Comparison of ENCODE assay signal across 8 cellular contexts in genomic region chr11:67252831-67253239, GRCh38. TPM values are rescaled to one million over a fixed set of nuclear protein-coding genes. Genes with fewer than 3 reads are reported as not detected.
DNase-seq lines count a peak whose midpoint lies in the region; ATAC-seq and TF ChIP-seq lines count a peak whose summit lies in the region.

No MANE protein-coding gene starts in this region.

- intact Hi-C loops in ascending aorta (cut with DNase I): no loop called here

- peaks cover 90 to 94% of the 10 kb centered on the region in 2 donors for H3K36me3 ChIP-seq in ascending aorta

- TF ChIP-seq CTCF in GM12875 (IDR thresholded peaks at IDR 0.05; ENCODE audit: borderline replicate concordance, insufficient read depth, low read depth, low read length): peak; percentile 36; the same call in 1 of the 2 replicates
- TF ChIP-seq CTCF in fibroblast of mammary gland (conservative IDR thresholded peaks at IDR 0.05; ENCODE audit: control insufficient read depth, insufficient read depth, low read depth, low read length): peak; percentile 35
- TF ChIP-seq CTCF in osteocyte (IDR thresholded peaks at IDR 0.05): peak; percentile 47
- TF ChIP-seq CTCF in ascending aorta (IDR thresholded peaks at IDR 0.05): no peak

- H3K27ac Mint-ChIP-seq in T-cell: peak overlapping the region; percentile 44 to 66
- H3K27ac Mint-ChIP-seq in osteocyte (ENCODE audit: unreplicated experiment): peak overlapping the region; percentile 52

- peaks cover 52 to 60% (median 54%) of the 10 kb centered on the region in 3 donors for H3K4me1 Mint-ChIP-seq in T-cell
- peaks cover 18% of the 10 kb centered on the region for H3K4me1 Mint-ChIP-seq in osteocyte (ENCODE audit: unreplicated experiment)

- H3K27me3 Mint-ChIP-seq in T-cell (no peaks in the 10 kb centered on the region), osteocyte (ENCODE audit: unreplicated experiment) (no peaks in the 10 kb centered on the region)

- H3K4me3 ChIP-seq in GM12875 (ENCODE audit: low read depth, low read length) (no peak overlapping the region), fibroblast of mammary gland (ENCODE audit: control insufficient read depth, low read depth, low read length) (no peak overlapping the region), ascending aorta (no peak overlapping the region)

- no peaks in the 10 kb centered on the region for H3K9me3 Mint-ChIP-seq in T-cell
- no peaks in the 10 kb centered on the region for H3K9me3 Mint-ChIP-seq in osteocyte (ENCODE audit: unreplicated experiment)

- CTCF ChIA-PET in T-cell (lab: Charles Lee): interaction anchor here in 1 of 2 donors (0.7 to 1.7 kb wide), 6 partner anchors 9 to 129 kb away, joined by 4 to 6 read pairs (median 6); partner anchors contain the start of gene CLCF1

- ATAC-seq in T-cell (replicated peaks in 1 of 4) (peak; percentile 60 to 69 (median 64)), HG02884 (IDR thresholded peaks at IDR 0.05; ENCODE audit: unreplicated experiment) (no peak)

- H3K4me3 Mint-ChIP-seq in T-cell: no peak overlapping the region
- no peak overlapping the region for H3K4me3 Mint-ChIP-seq in osteocyte (ENCODE audit: unreplicated experiment)

- H3K36me3 Mint-ChIP-seq in T-cell: peaks cover 78% of the 10 kb centered on the region
- H3K36me3 Mint-ChIP-seq in osteocyte (ENCODE audit: unreplicated experiment): peaks cover 65% of the 10 kb centered on the region

- DNase-seq in AG08396 (ENCODE audit: low spot score): peak; percentile 51
- peak in 11 of 34 experiments; percentile 31 to 50 (median 45) for DNase-seq in T-cell
- DNase-seq in fibroblast of mammary gland (ENCODE audit: low read depth): peak; percentile 53
- no peak for DNase-seq in osteocyte (ENCODE audit: extremely low spot score, unreplicated experiment)
- no peak for DNase-seq in activated CD4-positive, CD25-positive, alpha-beta regulatory T cell (lab: John Stamatoyannopoulos, UW)
- DNase-seq in ascending aorta (ENCODE audit: low spot score in 2 of 2): no peak

- POLR2A ChIA-PET in T-cell (lab: Charles Lee): interaction anchor here (0.5 to 1.3 kb wide), 4 partner anchors 13 to 94 kb away, joined by 3 to 8 read pairs (median 5); no protein-coding TSS in a partner anchor

- H3K9me3 ChIP-seq in ascending aorta: no peaks in the 10 kb centered on the region

- H3K27ac ChIP-seq in ascending aorta: no peak overlapping the region

- H3K27me3 ChIP-seq in ascending aorta: no peaks in the 10 kb centered on the region

- H3K4me1 ChIP-seq in ascending aorta: no peaks in the 10 kb centered on the region

RNA-seq across cellular contexts. Expression of gene GRK2, which starts 13.4 kb away (rescaled TPM):
- total RNA-seq in T-cell: 100 to 1,000 TPM; 267 to 394 (median 382) TPM
- 41.5 and 45.0 TPM in 2 replicates for total RNA-seq in osteocyte
- total RNA-seq in ascending aorta: 65.3 TPM

RNA-seq across cellular contexts. Expression of gene ANKRD13D, which starts 36.3 kb away (rescaled TPM):
- total RNA-seq in T-cell: 100 to 1,000 TPM; 150 to 249 (median 237) TPM
- 54.3 and 56.2 TPM in 2 replicates for total RNA-seq in osteocyte
- 54.7 TPM for total RNA-seq in ascending aorta

RNA-seq across cellular contexts. Expression of gene SSH3, which starts 50.5 kb away (rescaled TPM):
- 10 to 100 TPM; 11.5 to 30.9 (median 26.7) TPM for total RNA-seq in T-cell
- total RNA-seq in osteocyte: 28.5 and 28.6 TPM in 2 replicates
- total RNA-seq in ascending aorta: 30.9 TPM

Comparison
In these comparisons a context has a peak if more than half of its experiments do, and no peak if none do; other contexts are left out.
1. DNase-seq: peak in AG08396 (single experiment) and fibroblast of mammary gland (single experiment); none in osteocyte (single experiment), activated CD4-positive, CD25-positive, alpha-beta regulatory T cell (0 of 4) and ascending aorta (0 of 2).
2. CTCF ChIP-seq: peak in GM12875 (single experiment), fibroblast of mammary gland (single experiment) and osteocyte (single experiment); none in ascending aorta (0 of 3).